8 cellular contexts compared by ENCODE assay signal in genomic region chr11:73350908-73351636, GRCh38. TPM values are rescaled to one million over a fixed set of nuclear protein-coding genes. Genes with fewer than 3 reads are reported as not detected.
DNase-seq lines count a peak whose midpoint lies in the region; ATAC-seq and TF ChIP-seq lines count a peak whose summit lies in the region.

No MANE protein-coding gene starts in this region.

- H3K27ac ChIP-seq in HEK293 (ENCODE audit: extremely low read depth, low read depth, low read length), result no peak overlapping the region
- no peak overlapping the region for H3K27ac ChIP-seq in effector memory CD4-positive, alpha-beta T cell (ENCODE audit: insufficient read depth, low read length, poor library complexity, severe bottlenecking)

- TF ChIP-seq CTCF in BE2C (IDR thresholded peaks at IDR 0.05; ENCODE audit: low read depth, low read length), result peak; percentile 97
- TF ChIP-seq CTCF in HEK293 (tag by site-specific recombination; IDR thresholded peaks at IDR 0.05), result peak; percentile 60

- H3K36me3 ChIP-seq in BE2C, result no peaks in the 10 kb centered on the region
- peaks cover 0 to 16% of the 10 kb centered on the region in 2 experiments; a peak in 1 of 3 replicates for H3K36me3 ChIP-seq in HEK293 (ENCODE audit: control insufficient read depth in 2 of 2, insufficient read depth in 1 of 2, low read length in 2 of 2)
- no peaks in the 10 kb centered on the region for H3K36me3 ChIP-seq in effector memory CD4-positive, alpha-beta T cell (ENCODE audit: control insufficient read depth, insufficient read depth, low read length)

- H3K9me3 ChIP-seq in BE2C (no peaks in the 10 kb centered on the region), HEK293 (ENCODE audit: control insufficient read depth, insufficient read depth, low read depth, low read length) (no peaks in the 10 kb centered on the region)
- H3K9me3 ChIP-seq in effector memory CD4-positive, alpha-beta T cell (ENCODE audit: control insufficient read depth, low read length), result no peaks in the 10 kb centered on the region

- H3K4me3 ChIP-seq in BE2C (ENCODE audit: low read depth, low read length) (peak overlapping the region; percentile 33; the same call in 1 of the 2 replicates), HEK293 (ENCODE audit: low read depth, low read length) (no peak overlapping the region)
- no peak overlapping the region for H3K4me3 ChIP-seq in effector memory CD4-positive, alpha-beta T cell (ENCODE audit: insufficient read depth, low read depth, low read length, poor library complexity, severe bottlenecking)

- DNase-seq in BE2C (peak; percentile 50), NCI-H526 (lab: John Stamatoyannopoulos, UW) (peak; percentile 36 to 73), midbrain (lab: John Stamatoyannopoulos, UW) (peak; percentile 75)
- DNase-seq in activated CD4-positive, alpha-beta T cell treated with anti-CD3 and anti-CD28 coated beads, Interleukin-2, amount 50 U/mL, for 4 hours, result peak; percentile 53
- DNase-seq in effector memory CD4-positive, alpha-beta T cell, result peak; percentile 41 to 48 (median 44)
- DNase-seq in stimulated activated CD8-positive, alpha-beta memory T cell treated with anti-CD3 and anti-CD28 coated beads, Interleukin-7, amount 100 ng/mL, for 4 hours (ENCODE audit: low read depth in 2 of 2), result peak; percentile 17 to 31

- H3K4me1 ChIP-seq in BE2C (no peaks in the 10 kb centered on the region), HEK293 (ENCODE audit: control insufficient read depth, insufficient read depth, low read length) (no peaks in the 10 kb centered on the region)
- H3K4me1 ChIP-seq in effector memory CD4-positive, alpha-beta T cell (ENCODE audit: control insufficient read depth, insufficient read depth, low read length, poor library complexity, severe bottlenecking), result no peaks in the 10 kb centered on the region

- CTCF ChIA-PET in HEK293 (lab: Yijun Ruan, JAX), result interaction anchor here (0.5 to 6.4 kb wide), 52 partner anchors 9 to 1045 kb away, joined by 3 to 95 read pairs (median 4); partner anchors contain the start of genes ARHGEF17, PLEKHB1 and RAB6A

- POLR2A ChIA-PET in HEK293 (lab: Yijun Ruan, JAX), result interaction anchor here (0.5 to 1.0 kb wide), 5 partner anchors 28 to 310 kb away, joined by 3 to 8 read pairs (median 4); no protein-coding TSS in a partner anchor

- ATAC-seq in GM19455 (IDR thresholded peaks at IDR 0.05; ENCODE audit: unreplicated experiment), result no peak

- no peaks in the 10 kb centered on the region for H3K27me3 ChIP-seq in BE2C
- no peaks in the 10 kb centered on the region for H3K27me3 ChIP-seq in effector memory CD4-positive, alpha-beta T cell (replicated peaks; ENCODE audit: control insufficient read depth, insufficient read depth, low read length, poor library complexity, severe bottlenecking)

TF ChIP-seq in HEK293, 187 proteins besides CTCF, POLR2A, EP300 and RAD21:
- TF ChIP-seq ZNF548 (tag by site-specific recombination; IDR thresholded peaks at IDR 0.05) (no peak), ZNF660 (tag by site-specific recombination; IDR thresholded peaks at IDR 0.05) (peak; percentile 34; the same call in 1 of the 2 replicates), ZNF654 (tag by site-specific recombination; IDR thresholded peaks at IDR 0.05; ENCODE audit: low read depth) (peak; percentile 68), ZFP69B (tag by site-specific recombination; IDR thresholded peaks at IDR 0.05) (no peak), ZBTB21 (tag by site-specific recombination; IDR thresholded peaks at IDR 0.05) (peak; percentile 79; the same call in 1 of the 2 replicates), ZIC2 (tag by site-specific recombination; IDR thresholded peaks at IDR 0.05) (peak; percentile 40), ZNF311 (tag by site-specific recombination; IDR thresholded peaks at IDR 0.05; ENCODE audit: borderline replicate concordance) (no peak), ZNF629 (tag by site-specific recombination; IDR thresholded peaks at IDR 0.05) (peak; percentile 88), ZNF2 (tag by site-specific recombination; IDR thresholded peaks at IDR 0.05) (0 out of 2 replicates have a peak, but pooled peaks have one; percentile 22), ZBTB20 (tag by site-specific recombination; IDR thresholded peaks at IDR 0.05) (0 out of 2 replicates have a peak, but pooled peaks have one; percentile 46)
- TF ChIP-seq, protein P1, sequence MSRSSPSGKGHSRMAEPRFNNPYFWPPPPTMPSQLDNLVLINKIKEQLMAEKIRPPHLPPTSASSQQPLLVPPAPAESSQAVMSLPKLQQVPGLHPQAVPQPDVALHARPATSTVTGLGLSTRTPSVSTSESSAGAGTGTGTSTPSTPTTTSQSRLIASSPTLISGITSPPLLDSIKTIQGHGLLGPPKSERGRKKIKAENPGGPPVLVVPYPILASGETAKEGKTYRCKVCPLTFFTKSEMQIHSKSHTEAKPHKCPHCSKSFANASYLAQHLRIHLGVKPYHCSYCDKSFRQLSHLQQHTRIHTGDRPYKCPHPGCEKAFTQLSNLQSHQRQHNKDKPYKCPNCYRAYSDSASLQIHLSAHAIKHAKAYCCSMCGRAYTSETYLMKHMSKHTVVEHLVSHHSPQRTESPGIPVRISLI (tag by site-specific recombination; IDR thresholded peaks at IDR 0.05), result peak; percentile 38; the same call in 1 of the 2 replicates
- TF ChIP-seq, protein P2, sequence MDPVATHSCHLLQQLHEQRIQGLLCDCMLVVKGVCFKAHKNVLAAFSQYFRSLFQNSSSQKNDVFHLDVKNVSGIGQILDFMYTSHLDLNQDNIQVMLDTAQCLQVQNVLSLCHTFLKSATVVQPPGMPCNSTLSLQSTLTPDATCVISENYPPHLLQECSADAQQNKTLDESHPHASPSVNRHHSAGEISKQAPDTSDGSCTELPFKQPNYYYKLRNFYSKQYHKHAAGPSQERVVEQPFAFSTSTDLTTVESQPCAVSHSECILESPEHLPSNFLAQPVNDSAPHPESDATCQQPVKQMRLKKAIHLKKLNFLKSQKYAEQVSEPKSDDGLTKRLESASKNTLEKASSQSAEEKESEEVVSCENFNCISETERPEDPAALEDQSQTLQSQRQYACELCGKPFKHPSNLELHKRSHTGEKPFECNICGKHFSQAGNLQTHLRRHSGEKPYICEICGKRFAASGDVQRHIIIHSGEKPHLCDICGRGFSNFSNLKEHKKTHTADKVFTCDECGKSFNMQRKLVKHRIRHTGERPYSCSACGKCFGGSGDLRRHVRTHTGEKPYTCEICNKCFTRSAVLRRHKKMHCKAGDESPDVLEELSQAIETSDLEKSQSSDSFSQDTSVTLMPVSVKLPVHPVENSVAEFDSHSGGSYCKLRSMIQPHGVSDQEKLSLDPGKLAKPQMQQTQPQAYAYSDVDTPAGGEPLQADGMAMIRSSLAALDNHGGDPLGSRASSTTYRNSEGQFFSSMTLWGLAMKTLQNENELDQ (tag by site-specific recombination; IDR thresholded peaks at IDR 0.05; ENCODE audit: low read depth), result no peak

RNA-seq across cellular contexts. Expression of gene RELT, which starts 25.1 kb away (rescaled TPM):
- 7.5 TPM for polyA plus RNA-seq in BE2C (2012; ENCODE audit: insufficient read depth, insufficient read length, low read depth)

RNA-seq across cellular contexts. Expression of gene ARHGEF17, which starts 43.0 kb away (rescaled TPM):
- 78.2 TPM for polyA plus RNA-seq in BE2C (2012; ENCODE audit: insufficient read depth, insufficient read length, low read depth)

Comparison
In these comparisons a context has a peak if more than half of its experiments do, and no peak if none do; other contexts are left out.
1. DNase-seq: peak in every context shown above with its lines; median percentile 75 in midbrain; 54 in NCI-H526; 53 in activated CD4-positive, alpha-beta T cell treated with anti-CD3 and anti-CD28 coated beads, Interleukin-2, amount 50 U/mL, for 4 hours; 50 in BE2C; 44 in effector memory CD4-positive, alpha-beta T cell; 24 in stimulated activated CD8-positive, alpha-beta memory T cell treated with anti-CD3 and anti-CD28 coated beads, Interleukin-7, amount 100 ng/mL, for 4 hours.